In genomic region chr1:233662503-233663105, GRCh38 we compare ENCODE assay signal across 1 cellular context.
TF ChIP-seq lines count a peak whose summit lies in the region.

No MANE protein-coding gene starts in this region.

TF ChIP-seq in GM12878, 131 proteins besides CTCF, POLR2A, EP300 and RAD21:
- TF ChIP-seq NFYA (IDR thresholded peaks at IDR 0.05; ENCODE audit: borderline replicate concordance, low read depth, low read length) (no peak), ATF7 (IDR thresholded peaks at IDR 0.05; ENCODE audit: low read depth) (no peak), CUX1 (IDR thresholded peaks at IDR 0.05; ENCODE audit: insufficient replicate concordance, low read depth, low read length) (no peak), NR2F1 (conservative IDR thresholded peaks at IDR 0.05) (no peak), ZNF274 (IDR thresholded peaks at IDR 0.05; ENCODE audit: insufficient read depth, insufficient read length) (no peak), POU2F2 (IDR thresholded peaks at IDR 0.05; ENCODE audit: borderline replicate concordance, low read depth, low read length) (no peak), ATF2 (IDR thresholded peaks at IDR 0.05; ENCODE audit: low read length) (no peak), GABPA (IDR thresholded peaks at IDR 0.05; ENCODE audit: low read depth) (no peak), ZNF622 (IDR thresholded peaks at IDR 0.05) (no peak), CHD4 (IDR thresholded peaks at IDR 0.05) (no peak), EGR1 (IDR thresholded peaks at IDR 0.05; ENCODE audit: borderline replicate concordance in 1 of 2, low read depth in 2 of 2, low read length in 2 of 2) (no peak), MYC (IDR thresholded peaks at IDR 0.05; ENCODE audit: insufficient read depth, insufficient read length, insufficient replicate concordance, low read length, severe bottlenecking) (no peak), CBX3 (IDR thresholded peaks at IDR 0.05; ENCODE audit: borderline replicate concordance, low read depth) (no peak), ETV6 (conservative IDR thresholded peaks at IDR 0.05 in 1 of 2, IDR thresholded peaks at IDR 0.05 in 1 of 2; ENCODE audit: borderline replicate concordance in 1 of 2, low read depth in 1 of 2) (no peak), EED (IDR thresholded peaks at IDR 0.05; ENCODE audit: low read depth) (no peak), WRNIP1 (IDR thresholded peaks at IDR 0.05; ENCODE audit: borderline replicate concordance, low read depth, low read length) (no peak), SUZ12 (IDR thresholded peaks at IDR 0.05; ENCODE audit: unreplicated experiment) (no peak), CHD2 (IDR thresholded peaks at IDR 0.05; ENCODE audit: borderline replicate concordance, low read depth, low read length) (no peak)
- TF ChIP-seq, protein P1, sequence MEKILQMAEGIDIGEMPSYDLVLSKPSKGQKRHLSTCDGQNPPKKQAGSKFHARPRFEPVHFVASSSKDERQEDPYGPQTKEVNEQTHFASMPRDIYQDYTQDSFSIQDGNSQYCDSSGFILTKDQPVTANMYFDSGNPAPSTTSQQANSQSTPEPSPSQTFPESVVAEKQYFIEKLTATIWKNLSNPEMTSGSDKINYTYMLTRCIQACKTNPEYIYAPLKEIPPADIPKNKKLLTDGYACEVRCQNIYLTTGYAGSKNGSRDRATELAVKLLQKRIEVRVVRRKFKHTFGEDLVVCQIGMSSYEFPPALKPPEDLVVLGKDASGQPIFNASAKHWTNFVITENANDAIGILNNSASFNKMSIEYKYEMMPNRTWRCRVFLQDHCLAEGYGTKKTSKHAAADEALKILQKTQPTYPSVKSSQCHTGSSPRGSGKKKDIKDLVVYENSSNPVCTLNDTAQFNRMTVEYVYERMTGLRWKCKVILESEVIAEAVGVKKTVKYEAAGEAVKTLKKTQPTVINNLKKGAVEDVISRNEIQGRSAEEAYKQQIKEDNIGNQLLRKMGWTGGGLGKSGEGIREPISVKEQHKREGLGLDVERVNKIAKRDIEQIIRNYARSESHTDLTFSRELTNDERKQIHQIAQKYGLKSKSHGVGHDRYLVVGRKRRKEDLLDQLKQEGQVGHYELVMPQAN (conservative IDR thresholded peaks at IDR 0.05): no peak
- TF ChIP-seq, protein P2, sequence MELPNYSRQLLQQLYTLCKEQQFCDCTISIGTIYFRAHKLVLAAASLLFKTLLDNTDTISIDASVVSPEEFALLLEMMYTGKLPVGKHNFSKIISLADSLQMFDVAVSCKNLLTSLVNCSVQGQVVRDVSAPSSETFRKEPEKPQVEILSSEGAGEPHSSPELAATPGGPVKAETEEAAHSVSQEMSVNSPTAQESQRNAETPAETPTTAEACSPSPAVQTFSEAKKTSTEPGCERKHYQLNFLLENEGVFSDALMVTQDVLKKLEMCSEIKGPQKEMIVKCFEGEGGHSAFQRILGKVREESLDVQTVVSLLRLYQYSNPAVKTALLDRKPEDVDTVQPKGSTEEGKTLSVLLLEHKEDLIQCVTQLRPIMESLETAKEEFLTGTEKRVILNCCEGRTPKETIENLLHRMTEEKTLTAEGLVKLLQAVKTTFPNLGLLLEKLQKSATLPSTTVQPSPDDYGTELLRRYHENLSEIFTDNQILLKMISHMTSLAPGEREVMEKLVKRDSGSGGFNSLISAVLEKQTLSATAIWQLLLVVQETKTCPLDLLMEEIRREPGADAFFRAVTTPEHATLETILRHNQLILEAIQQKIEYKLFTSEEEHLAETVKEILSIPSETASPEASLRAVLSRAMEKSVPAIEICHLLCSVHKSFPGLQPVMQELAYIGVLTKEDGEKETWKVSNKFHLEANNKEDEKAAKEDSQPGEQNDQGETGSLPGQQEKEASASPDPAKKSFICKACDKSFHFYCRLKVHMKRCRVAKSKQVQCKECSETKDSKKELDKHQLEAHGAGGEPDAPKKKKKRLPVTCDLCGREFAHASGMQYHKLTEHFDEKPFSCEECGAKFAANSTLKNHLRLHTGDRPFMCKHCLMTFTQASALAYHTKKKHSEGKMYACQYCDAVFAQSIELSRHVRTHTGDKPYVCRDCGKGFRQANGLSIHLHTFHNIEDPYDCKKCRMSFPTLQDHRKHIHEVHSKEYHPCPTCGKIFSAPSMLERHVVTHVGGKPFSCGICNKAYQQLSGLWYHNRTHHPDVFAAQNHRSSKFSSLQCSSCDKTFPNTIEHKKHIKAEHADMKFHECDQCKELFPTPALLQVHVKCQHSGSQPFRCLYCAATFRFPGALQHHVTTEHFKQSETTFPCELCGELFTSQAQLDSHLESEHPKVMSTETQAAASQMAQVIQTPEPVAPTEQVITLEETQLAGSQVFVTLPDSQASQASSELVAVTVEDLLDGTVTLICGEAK (IDR thresholded peaks at IDR 0.05; ENCODE audit: borderline replicate concordance): no peak
